ENCODE assay signal across 26 cellular contexts in genomic region chr4:126448093-126448820, GRCh38.
"Had no signal": no experiment of that assay in that cellular context is flagged by ENCODE, and none has a peak within 500 bp of the region (broad histone marks: within the 10 kb centered on the region; RNA-seq: fewer than 3 reads in every experiment).

No MANE protein-coding gene starts in this region.

- DNase-seq: activated CD4-positive, alpha-beta T cell treated with anti-CD3 and anti-CD28 coated beads for 36 hours; activated CD4-positive, CD25-positive, alpha-beta regulatory T cell; activated CD8-positive, alpha-beta memory T cell treated with anti-CD3 and anti-CD28 coated beads, Interleukin-2, amount 10 ng/mL, durations not matched to agents 7 days and 5 days; activated CD8-positive, alpha-beta T cell treated with anti-CD3 and anti-CD28 coated beads, Interleukin-2, amount 10 ng/mL, durations not matched to agents 7 days and 5 days; activated naive CD4-positive, alpha-beta T cell; activated T-cell treated with anti-CD3 and anti-CD28 coated beads, Interleukin-2, amount 50 U/mL, for 72 hours; anterior cingulate cortex; colonic mucosa; dorsolateral prefrontal cortex; effector memory CD8-positive, alpha-beta T cell; foreskin melanocyte; kidney glomerular epithelial cell; lower lobe of right lung; mesendoderm; mucosa of descending colon; posterior cingulate gyrus; right cardiac atrium; stimulated activated CD4-positive, alpha-beta T cell treated with anti-CD3 and anti-CD28 coated beads, Interleukin-15, amount 100 ng/mL, for 24 hours; stimulated activated CD4-positive, alpha-beta T cell treated with anti-CD3 and anti-CD28 coated beads, Interleukin-2, amount 100 ng/mL, for 24 hours; stimulated activated naive B cell treated with anti-CD40 and anti-IgM and Interleukin-4, amounts not matched to agents 10 μg/mL and 1 μg/mL and 100 μg/mL, for 72 hours; stomach; tibial artery; upper lobe of right lung had no signal

- ATAC-seq: activated CD4-positive, alpha-beta T cell treated with anti-CD3 and anti-CD28 coated beads for 36 hours; activated CD8-positive, alpha-beta memory T cell treated with anti-CD3 and anti-CD28 coated beads, Interleukin-2, amount 10 ng/mL, durations not matched to agents 7 days and 5 days; activated CD8-positive, alpha-beta T cell treated with anti-CD3 and anti-CD28 coated beads, Interleukin-2, amount 10 ng/mL, durations not matched to agents 7 days and 5 days; activated naive CD4-positive, alpha-beta T cell treated with anti-CD3 and anti-CD28 coated beads, Interleukin-2, amount 50 U/mL, for 72 hours; activated T-cell treated with anti-CD3 and anti-CD28 coated beads, Interleukin-2, amount 50 U/mL, for 72 hours; effector memory CD8-positive, alpha-beta T cell; left lobe of liver; lower lobe of right lung; mucosa of descending colon; natural killer cell treated with Interleukin-12 subunit alpha and Interleukin-12 subunit beta and Interleukin-15 and Interleukin-18, amount 100 ng/mL, for 72 hours; right cardiac atrium; stimulated activated naive B cell treated with anti-CD40 and anti-IgM and Interleukin-4, amounts not matched to agents 10 μg/mL and 1 μg/mL and 100 μg/mL, for 72 hours; upper lobe of right lung had no signal

- H3K4me3 ChIP-seq: colonic mucosa, dorsolateral prefrontal cortex, lower lobe of right lung, mucosa of descending colon, stomach, tibial artery, upper lobe of right lung had no signal

- H3K36me3 ChIP-seq: colonic mucosa, lower lobe of right lung, stomach, tibial artery, upper lobe of right lung had no signal

- H3K27me3 ChIP-seq: colonic mucosa, dorsolateral prefrontal cortex, stomach, tibial artery, upper lobe of right lung had no signal
